In the genomic region with DNA sequence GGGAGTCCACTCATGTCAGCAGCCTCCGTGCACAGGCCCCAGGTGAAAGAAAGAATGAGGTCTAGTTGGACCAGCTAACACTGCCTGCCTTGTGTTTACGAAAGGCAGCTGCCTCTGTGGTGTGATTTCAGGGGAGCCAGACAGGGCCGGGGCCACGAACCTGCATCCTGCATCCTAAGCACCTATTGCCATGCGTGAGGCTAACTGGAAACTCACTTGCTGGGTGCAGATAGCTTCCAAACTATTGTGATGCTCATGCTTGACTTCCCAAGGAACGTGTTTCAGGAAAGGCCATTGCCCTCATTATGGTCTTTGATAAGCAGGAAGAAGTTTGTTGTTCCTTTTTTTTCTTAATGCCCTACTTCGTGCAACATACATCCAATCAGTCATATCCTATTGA, we compare ENCODE assay signal across 7 cellular contexts. TPM values are rescaled to one million over a fixed set of nuclear protein-coding genes. Genes with fewer than 3 reads are reported as not detected.
DNase-seq lines count a peak whose midpoint lies in the region; ATAC-seq, FAIRE-seq and TF ChIP-seq lines count a peak whose summit lies in the region.

No MANE protein-coding gene starts in this region.

- no peaks in the 10 kb centered on the region for H3K4me1 ChIP-seq in NT2/D1 (ENCODE audit: insufficient read depth, insufficient read length)
- peaks cover 47% of the 10 kb centered on the region for H3K4me1 ChIP-seq in HepG2 (ENCODE audit: insufficient read depth, low read length)

- 89% methylated on average over 7 of the region's 7 CpGs for WGBS in HepG2 (ENCODE audit: low lambda C conversion rate)

- H3K4me3 ChIP-seq in NT2/D1 (ENCODE audit: insufficient read length, low read depth) (no peak overlapping the region), HepG2 (replicated peaks in 1 of 3; ENCODE audit: insufficient read depth in 1 of 3, low read depth in 2 of 3, low read length in 3 of 3) (no peak overlapping the region)

- TF ChIP-seq POLR2A in HepG2 (IDR thresholded peaks at IDR 0.05; ENCODE audit: insufficient read depth in 1 of 2, low read depth in 2 of 2, low read length in 2 of 2) = no peak

- no peaks in the 10 kb centered on the region for H3K27me3 Mint-ChIP-seq in activated T-helper 2 cell treated with anti-CD3 and anti-CD28 coated beads, Interferon-gamma antibody, Interleukin-2, Interleukin-4, amounts not matched to agents 10 μg/mL and 5 μg/mL and 100 μg/mL, durations not matched to agents 14 hours and 24 hours and 36 hours (ENCODE audit: low read depth)

- no peaks in the 10 kb centered on the region for H3K9me3 Mint-ChIP-seq in activated T-helper 2 cell treated with anti-CD3 and anti-CD28 coated beads, Interferon-gamma antibody, Interleukin-2, Interleukin-4, amounts not matched to agents 10 μg/mL and 5 μg/mL and 100 μg/mL, durations not matched to agents 14 hours and 24 hours and 36 hours

- in situ Hi-C loops in HepG2 (cut with HindIII; ENCODE audit: extremely low pct_ligation_motif_present, low pct_unique_long_range_greater_than_20kb) = no loop called here

- no peak for FAIRE-seq in HepG2 (lab: Jason Lieb, UNC)

- peaks cover 45% of the 10 kb centered on the region for H3K36me3 Mint-ChIP-seq in activated T-helper 2 cell treated with anti-CD3 and anti-CD28 coated beads, Interferon-gamma antibody, Interleukin-2, Interleukin-4, amounts not matched to agents 10 μg/mL and 5 μg/mL and 100 μg/mL, durations not matched to agents 14 hours and 24 hours and 36 hours (ENCODE audit: low read depth)

- no peak for TF ChIP-seq EP300 in HepG2 (IDR thresholded peaks at IDR 0.05; ENCODE audit: low read depth in 2 of 2, low read length in 2 of 2)
- no peak for TF ChIP-seq EP300 in HepG2 (CRISPR knock-in tag; IDR thresholded peaks at IDR 0.05; ENCODE audit: borderline replicate concordance)

- ATAC-seq in HepG2 = no peak
- no peak for ATAC-seq in HG03520 (IDR thresholded peaks at IDR 0.05; ENCODE audit: unreplicated experiment)

- POLR2A ChIA-PET in HepG2 (lab: Yijun Ruan, JAX) = no interaction called here

- H3K9ac ChIP-seq in NT2/D1 (ENCODE audit: insufficient read length, low read depth) (peak overlapping the region; percentile 32), HepG2 (ENCODE audit: insufficient read depth, low read depth, low read length) (no peak overlapping the region)

- BruUV-seq in HepG2 (replicated peaks; lab: Mats Ljungman, UMichigan) = no TSS peak

- no peak for DNase-seq in NT2/D1 (ENCODE audit: low read depth, low spot score)
- DNase-seq in activated T-helper 2 cell treated with anti-CD3 and anti-CD28 coated beads, Interferon-gamma antibody, Interleukin-2, Interleukin-4, amounts not matched to agents 10 μg/mL and 5 μg/mL and 100 μg/mL, durations not matched to agents 14 hours and 24 hours and 36 hours (ENCODE audit: low spot score) = peak; percentile 30
- DNase-seq in HepG2 (ENCODE audit: low spot score) = no peak
- peak; percentile 77 for DNase-seq in superior temporal gyrus (ENCODE audit: extremely low spot score)
- DNase-seq in NK-92 treated with Interleukin-12 subunit alpha and Interleukin-12 subunit beta, amount 100 ng/mL, for 24 hours (lab: John Stamatoyannopoulos, UW) = no peak
- DNase-seq in A172 (ENCODE audit: low spot score) = no peak

- H3K4me2 ChIP-seq in HepG2 (ENCODE audit: low read depth, low read length) = peak overlapping the region; percentile 76

- H3K27me3 ChIP-seq in NT2/D1 (ENCODE audit: insufficient read depth, insufficient read length) (peaks cover under 1% of the 10 kb centered on the region), HepG2 (ENCODE audit: control insufficient read depth in 1 of 2, insufficient read depth in 2 of 2, low read length in 2 of 2) (no peaks in the 10 kb centered on the region; a peak in 1 of 5 replicates)

- H3K36me3 ChIP-seq in NT2/D1 (ENCODE audit: insufficient read depth, insufficient read length, low read length) = no peaks in the 10 kb centered on the region
- H3K36me3 ChIP-seq in HepG2 (replicated peaks in 1 of 2; ENCODE audit: control insufficient read depth in 1 of 2, insufficient read depth in 2 of 2, low read length in 2 of 2) = no peaks in the 10 kb centered on the region

- intact Hi-C loops in activated T-helper 2 cell treated with anti-CD3 and anti-CD28 coated beads, Interferon-gamma antibody, Interleukin-2, Interleukin-4, amounts not matched to agents 10 μg/mL and 5 μg/mL and 100 μg/mL, durations not matched to agents 14 hours and 24 hours and 36 hours (cut with micrococcal nuclease) = loop anchor here (10.0 kb wide), 1 partner anchor 1032 kb away; the partner anchor contains the start of gene CDKN2AIP
- intact Hi-C loops in HepG2 (cut with micrococcal nuclease; ENCODE audit: unreplicated experiment) = loop anchor here (1.0 to 10.0 kb wide), 2 partner anchors 168 to 208 kb away; partner anchors contain the start of genes CASP3 and PRIMPOL

- peaks cover 46% of the 10 kb centered on the region for H3K4me1 Mint-ChIP-seq in activated T-helper 2 cell treated with anti-CD3 and anti-CD28 coated beads, Interferon-gamma antibody, Interleukin-2, Interleukin-4, amounts not matched to agents 10 μg/mL and 5 μg/mL and 100 μg/mL, durations not matched to agents 14 hours and 24 hours and 36 hours (ENCODE audit: low read depth)

- H2AFZ ChIP-seq in HepG2 (ENCODE audit: low read length) = no peak overlapping the region

- H3K27ac Mint-ChIP-seq in activated T-helper 2 cell treated with anti-CD3 and anti-CD28 coated beads, Interferon-gamma antibody, Interleukin-2, Interleukin-4, amounts not matched to agents 10 μg/mL and 5 μg/mL and 100 μg/mL, durations not matched to agents 14 hours and 24 hours and 36 hours = peak overlapping the region; percentile 76

- no peak for TF ChIP-seq CTCF in HepG2 (CRISPR knock-in tag; IDR thresholded peaks at IDR 0.05)

- H3K79me2 ChIP-seq in HepG2 (ENCODE audit: insufficient read depth, low read length) = peaks cover 30% of the 10 kb centered on the region

- no peak for TF ChIP-seq RAD21 in HepG2 (CRISPR knock-in tag; IDR thresholded peaks at IDR 0.05)

- peak overlapping the region; percentile 95 for H3K4me3 Mint-ChIP-seq in activated T-helper 2 cell treated with anti-CD3 and anti-CD28 coated beads, Interferon-gamma antibody, Interleukin-2, Interleukin-4, amounts not matched to agents 10 μg/mL and 5 μg/mL and 100 μg/mL, durations not matched to agents 14 hours and 24 hours and 36 hours (ENCODE audit: low read depth)

- CTCF ChIA-PET in HepG2 (lab: Yijun Ruan, JAX; ENCODE audit: low intra/inter-chr PET ratio, low total read pairs) = no interaction called here

- H3K9me3 ChIP-seq in NT2/D1 (ENCODE audit: insufficient read depth, low read length) (no peaks in the 10 kb centered on the region), HepG2 (ENCODE audit: low read length) (no peaks in the 10 kb centered on the region)

- no peaks in the 10 kb centered on the region for H4K20me1 ChIP-seq in HepG2 (ENCODE audit: insufficient read depth, low read length)

- H3K27ac ChIP-seq in HepG2 (ENCODE audit: extremely low read length, insufficient read depth, low read length) = no peak overlapping the region

TF ChIP-seq in HepG2, 621 proteins besides CTCF, POLR2A, EP300 and RAD21 (continues in another document):
- no peak for TF ChIP-seq PRPF4 (IDR thresholded peaks at IDR 0.05; ENCODE audit: low read depth, low read length, poor library complexity, severe bottlenecking)
- TF ChIP-seq, protein P1, sequence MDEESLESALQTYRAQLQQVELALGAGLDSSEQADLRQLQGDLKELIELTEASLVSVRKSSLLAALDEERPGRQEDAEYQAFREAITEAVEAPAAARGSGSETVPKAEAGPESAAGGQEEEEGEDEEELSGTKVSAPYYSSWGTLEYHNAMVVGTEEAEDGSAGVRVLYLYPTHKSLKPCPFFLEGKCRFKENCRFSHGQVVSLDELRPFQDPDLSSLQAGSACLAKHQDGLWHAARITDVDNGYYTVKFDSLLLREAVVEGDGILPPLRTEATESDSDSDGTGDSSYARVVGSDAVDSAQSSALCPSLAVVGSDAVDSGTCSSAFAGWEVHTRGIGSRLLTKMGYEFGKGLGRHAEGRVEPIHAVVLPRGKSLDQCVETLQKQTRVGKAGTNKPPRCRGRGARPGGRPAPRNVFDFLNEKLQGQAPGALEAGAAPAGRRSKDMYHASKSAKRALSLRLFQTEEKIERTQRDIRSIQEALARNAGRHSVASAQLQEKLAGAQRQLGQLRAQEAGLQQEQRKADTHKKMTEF (CRISPR knock-in tag; IDR thresholded peaks at IDR 0.05) = no peak
- no peak for TF ChIP-seq ZFY (CRISPR knock-in tag; IDR thresholded peaks at IDR 0.05)

RNA-seq across cellular contexts. Expression of gene IRF2, which starts 2.3 kb away (rescaled TPM):
- total RNA-seq in activated T-helper 2 cell treated with anti-CD3 and anti-CD28 coated beads, Interferon-gamma antibody, Interleukin-2, Interleukin-4, amounts not matched to agents 10 μg/mL and 5 μg/mL and 100 μg/mL, durations not matched to agents 14 hours and 24 hours and 36 hours = 47.6 and 53.2 TPM in 2 replicates
- total RNA-seq in HepG2 (2016; rRNA removed; fragmentation: Illumina TruSeq; extraction: Trizol) = 15.5 and 24.8 TPM in 2 replicates
- 5.4 TPM in 2 replicates for total RNA-seq in HepG2 (2016; cell fraction: cytosol; rRNA removed; fragmentation: Illumina TruSeq; extraction: Trizol; ENCODE audit: low read depth)
- 17.9 and 20.9 TPM in 2 replicates for total RNA-seq in HepG2 (2016; cell fraction: insoluble cytoplasmic fraction; rRNA removed; fragmentation: Illumina TruSeq; extraction: Trizol)
- 7.7 and 9.9 TPM in 2 replicates for total RNA-seq in HepG2 (2016; cell fraction: membrane; rRNA removed; fragmentation: Illumina TruSeq; extraction: Trizol)
- total RNA-seq in HepG2 (2016; cell fraction: nucleus; rRNA removed; fragmentation: Illumina TruSeq; extraction: Trizol) = 17.7 and 22.0 TPM in 2 replicates
- 26.0 and 28.8 TPM in 2 replicates for polyA plus RNA-seq in HepG2 (2011; rRNA removed)
- 21.1 and 25.7 TPM in 2 replicates for polyA plus RNA-seq in HepG2 (2011; cell fraction: cytosol; rRNA removed)
- polyA plus RNA-seq in HepG2 (2011; cell fraction: nucleus; rRNA removed) = 16.4 and 17.7 TPM in 2 replicates
- 21.7 and 29.0 TPM in 2 replicates for polyA plus RNA-seq in HepG2 (2012)
- 1.6 and 1.8 TPM in 2 replicates for polyA plus RNA-seq in HepG2 (2016; cell fraction: cytosol; fragmentation: Illumina TruSeq; extraction: Trizol; ENCODE audit: low read depth)
- polyA plus RNA-seq in HepG2 (2016; cell fraction: insoluble cytoplasmic fraction; fragmentation: Illumina TruSeq; extraction: Trizol; ENCODE audit: low read depth) = 24.7 and 29.5 TPM in 2 replicates
- 4.4 and 4.5 TPM in 2 replicates for polyA plus RNA-seq in HepG2 (2016; cell fraction: membrane; fragmentation: Illumina TruSeq; extraction: Trizol; ENCODE audit: low read depth)
- 14.4 and 16.3 TPM in 2 replicates for polyA plus RNA-seq in HepG2 (2016; cell fraction: nucleus; fragmentation: Illumina TruSeq; extraction: Trizol; ENCODE audit: insufficient read depth, low read depth)
- polyA minus RNA-seq in HepG2 (2011; rRNA and poly(A)+ RNA removed; ENCODE audit: low replicate concordance) = 18.1 and 29.1 TPM in 2 replicates
- polyA minus RNA-seq in HepG2 (2011; cell fraction: cytosol; rRNA and poly(A)+ RNA removed) = 29.9 and 31.0 TPM in 2 replicates
- polyA minus RNA-seq in HepG2 (2011; cell fraction: nucleus; rRNA and poly(A)+ RNA removed) = 43.4 and 57.2 TPM in 2 replicates
- total RNA-seq in A172 (2014; rRNA removed; shearing (Covaris generic)) = 22.6 and 25.8 TPM in 2 replicates

Comparison
In these comparisons a context has a peak if more than half of its experiments do, and no peak if none do; other contexts are left out.
1. DNase-seq: peak in activated T-helper 2 cell treated with anti-CD3 and anti-CD28 coated beads, Interferon-gamma antibody, Interleukin-2, Interleukin-4, amounts not matched to agents 10 μg/mL and 5 μg/mL and 100 μg/mL, durations not matched to agents 14 hours and 24 hours and 36 hours (single experiment) and superior temporal gyrus (single experiment); none in NT2/D1 (single experiment), HepG2 (single experiment), NK-92 treated with Interleukin-12 subunit alpha and Interleukin-12 subunit beta, amount 100 ng/mL, for 24 hours (single experiment) and A172 (single experiment).